Comparison of ENCODE assay signal across 20 cellular contexts in the genomic region with DNA sequence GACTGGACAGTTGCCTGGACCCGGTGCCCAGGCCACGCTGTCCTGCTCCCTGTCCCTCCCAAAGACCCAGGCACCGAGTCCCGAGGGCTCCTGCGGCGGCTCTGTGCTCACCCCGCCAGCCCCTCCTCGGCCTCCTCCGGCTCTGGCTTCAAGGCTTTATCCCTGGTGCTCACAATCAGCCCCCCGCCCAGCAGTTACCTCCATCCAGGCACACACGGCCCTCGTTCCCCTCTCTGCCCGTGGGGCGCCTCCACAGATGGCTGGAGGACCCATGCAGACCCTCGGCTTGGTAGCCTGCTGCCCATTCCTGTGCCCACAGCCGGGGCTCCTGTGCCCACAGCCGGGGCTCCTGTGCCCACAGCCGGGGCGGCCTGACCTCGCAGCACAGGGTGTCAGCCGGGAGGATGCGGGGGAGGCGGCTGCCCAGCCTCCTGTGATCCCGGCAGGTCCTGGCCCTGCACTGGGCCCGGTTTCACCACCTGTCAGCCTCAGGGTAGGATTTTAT.
"Had no signal": no experiment of that assay in that cellular context is flagged by ENCODE, and none has a peak within 500 bp of the region (broad histone marks: within the 10 kb centered on the region; RNA-seq: fewer than 3 reads in every experiment).

No MANE protein-coding gene starts in this region.

- DNase-seq: activated B cell treated with CpG ODN at 0.5 μM for 24 hours; activated CD4-positive, alpha-beta T cell treated with anti-CD3 and anti-CD28 coated beads for 48 hours; activated CD8-positive, alpha-beta T cell treated with anti-CD3 and anti-CD28 coated beads for 36 hours; activated naive CD4-positive, alpha-beta T cell; activated naive CD8-positive, alpha-beta T cell treated with anti-CD3 and anti-CD28 coated beads for 36 hours; activated T-cell treated with anti-CD3 and anti-CD28 coated beads, Interleukin-2, amount 50 U/mL, for 1 hour; amygdala; body of pancreas; central memory CD4-positive, alpha-beta T cell; colonic mucosa; erythroblast; head of caudate nucleus; sigmoid colon; stimulated activated CD4-positive, alpha-beta T cell treated with anti-CD3 and anti-CD28 coated beads, Interleukin-4, amount 100 ng/mL, for 4 hours; thyroid gland had no signal

- H3K27me3 ChIP-seq: body of pancreas, colonic mucosa, sigmoid colon, thyroid gland had no signal

- H3K4me3 ChIP-seq: body of pancreas, colonic mucosa, pancreas, sigmoid colon, thyroid gland had no signal

- H3K27ac Mint-ChIP-seq: activated B cell treated with CpG ODN at 0.5 μM for 24 hours; activated CD8-positive, alpha-beta T cell treated with anti-CD3 and anti-CD28 coated beads for 36 hours; activated naive CD8-positive, alpha-beta T cell treated with anti-CD3 and anti-CD28 coated beads for 36 hours; activated T-helper 17 cell treated with anti-CD3 and anti-CD28 coated beads, Interleukin-2, amount 50 U/mL, for 72 hours; naive thymus-derived CD8-positive, alpha-beta T cell; stimulated activated memory B cell treated with anti-CD40 and anti-IgM and Interleukin-4, amounts not matched to agents 10 μg/mL and 1 μg/mL and 100 μg/mL, for 72 hours had no signal

- H3K9me3 ChIP-seq: body of pancreas, colonic mucosa, neutrophil, pancreas, sigmoid colon, thyroid gland had no signal

- H3K4me3 Mint-ChIP-seq: activated B cell treated with CpG ODN at 0.5 μM for 24 hours; activated CD8-positive, alpha-beta T cell treated with anti-CD3 and anti-CD28 coated beads for 36 hours; activated naive CD8-positive, alpha-beta T cell treated with anti-CD3 and anti-CD28 coated beads for 36 hours; activated T-helper 17 cell treated with anti-CD3 and anti-CD28 coated beads, Interleukin-2, amount 50 U/mL, for 72 hours; naive thymus-derived CD8-positive, alpha-beta T cell; stimulated activated memory B cell treated with anti-CD40 and anti-IgM and Interleukin-4, amounts not matched to agents 10 μg/mL and 1 μg/mL and 100 μg/mL, for 72 hours had no signal

- H3K36me3 ChIP-seq: colonic mucosa, neutrophil, pancreas, sigmoid colon, thyroid gland had no signal

- H3K4me1 Mint-ChIP-seq: activated T-helper 17 cell treated with anti-CD3 and anti-CD28 coated beads, Interleukin-2, amount 50 U/mL, for 72 hours had no signal

- H3K4me1 ChIP-seq: colonic mucosa had no signal

- H3K9me3 Mint-ChIP-seq: activated B cell treated with CpG ODN at 0.5 μM for 24 hours; activated CD8-positive, alpha-beta T cell treated with anti-CD3 and anti-CD28 coated beads for 36 hours; activated naive CD8-positive, alpha-beta T cell treated with anti-CD3 and anti-CD28 coated beads for 36 hours; activated T-helper 17 cell treated with anti-CD3 and anti-CD28 coated beads, Interleukin-2, amount 50 U/mL, for 72 hours; naive thymus-derived CD8-positive, alpha-beta T cell; stimulated activated memory B cell treated with anti-CD40 and anti-IgM and Interleukin-4, amounts not matched to agents 10 μg/mL and 1 μg/mL and 100 μg/mL, for 72 hours had no signal

- H3K36me3 Mint-ChIP-seq: activated naive CD8-positive, alpha-beta T cell treated with anti-CD3 and anti-CD28 coated beads for 36 hours; naive thymus-derived CD8-positive, alpha-beta T cell; stimulated activated memory B cell treated with anti-CD40 and anti-IgM and Interleukin-4, amounts not matched to agents 10 μg/mL and 1 μg/mL and 100 μg/mL, for 72 hours had no signal

- ATAC-seq: activated CD8-positive, alpha-beta T cell treated with anti-CD3 and anti-CD28 coated beads for 36 hours; activated T-helper 17 cell treated with anti-CD3 and anti-CD28 coated beads, Interleukin-2, amount 50 U/mL, for 72 hours; body of pancreas; naive thymus-derived CD8-positive, alpha-beta T cell; pancreas; stimulated activated memory B cell treated with anti-CD40 and anti-IgM and Interleukin-4, amounts not matched to agents 10 μg/mL and 1 μg/mL and 100 μg/mL, for 72 hours had no signal

- H3K27ac ChIP-seq: body of pancreas, colonic mucosa, neutrophil, pancreas, thyroid gland had no signal
